Comparison of ENCODE assay signal across 1 cellular context in genomic region chr1:202034149-202034682, GRCh38.
TF ChIP-seq lines count a peak whose summit lies in the region.

No MANE protein-coding gene starts in this region.

TF ChIP-seq in IMR-90, 13 proteins besides CTCF, POLR2A, EP300 and RAD21:
- TF ChIP-seq, protein P1, sequence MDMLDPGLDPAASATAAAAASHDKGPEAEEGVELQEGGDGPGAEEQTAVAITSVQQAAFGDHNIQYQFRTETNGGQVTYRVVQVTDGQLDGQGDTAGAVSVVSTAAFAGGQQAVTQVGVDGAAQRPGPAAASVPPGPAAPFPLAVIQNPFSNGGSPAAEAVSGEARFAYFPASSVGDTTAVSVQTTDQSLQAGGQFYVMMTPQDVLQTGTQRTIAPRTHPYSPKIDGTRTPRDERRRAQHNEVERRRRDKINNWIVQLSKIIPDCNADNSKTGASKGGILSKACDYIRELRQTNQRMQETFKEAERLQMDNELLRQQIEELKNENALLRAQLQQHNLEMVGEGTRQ (IDR thresholded peaks at IDR 0.05; ENCODE audit: low read depth, low read length) = no peak
- no peak for TF ChIP-seq SMC3 (IDR thresholded peaks at IDR 0.05; ENCODE audit: low read depth, low read length)
- TF ChIP-seq CHD1 (IDR thresholded peaks at IDR 0.05; ENCODE audit: low read depth, low read length) = no peak
- TF ChIP-seq MAZ (IDR thresholded peaks at IDR 0.05; ENCODE audit: borderline replicate concordance, low read depth, low read length) = no peak
- TF ChIP-seq RFX5 (IDR thresholded peaks at IDR 0.05; ENCODE audit: low read depth, low read length) = no peak
- TF ChIP-seq CEBPB (IDR thresholded peaks at IDR 0.05; ENCODE audit: low read depth, low read length) = no peak
- no peak for TF ChIP-seq MAFK (IDR thresholded peaks at IDR 0.05; ENCODE audit: low read depth, low read length)
